10 cellular contexts compared by ENCODE assay signal in genomic region chr10:101224910-101225823, GRCh38. TPM values are rescaled to one million over a fixed set of nuclear protein-coding genes. Genes with fewer than 3 reads are reported as not detected.
DNase-seq lines count a peak whose midpoint lies in the region; ATAC-seq and TF ChIP-seq lines count a peak whose summit lies in the region.
"Had no signal": no experiment of that assay in that cellular context is flagged by ENCODE, and none has a peak within 500 bp of the region (broad histone marks: within the 10 kb centered on the region; RNA-seq: fewer than 3 reads in every experiment).

No MANE protein-coding gene starts in this region.

- intact Hi-C loops in activated CD4-positive, alpha-beta T cell treated with anti-CD3 and anti-CD28 coated beads for 36 hours (cut with DNase I, micrococcal nuclease) = loop anchor here (5.0 to 10.0 kb wide), 4 partner anchors 400 to 568 kb away; partner anchors contain the start of gene PAX2 (in 1 of the 2)

- no peaks in the 10 kb centered on the region for H3K36me3 Mint-ChIP-seq in activated CD4-positive, alpha-beta T cell treated with anti-CD3 and anti-CD28 coated beads for 36 hours (ENCODE audit: low read depth)
- peaks cover 3% of the 10 kb centered on the region for H3K36me3 Mint-ChIP-seq in glutamatergic neuron (ENCODE audit: unreplicated experiment)
- peaks cover 6% of the 10 kb centered on the region for H3K36me3 Mint-ChIP-seq in stimulated activated memory B cell treated with anti-CD40 and anti-IgM and Interleukin-4, amounts not matched to agents 10 μg/mL and 1 μg/mL and 100 μg/mL, for 72 hours

- POLR2A ChIA-PET in activated CD4-positive, alpha-beta T cell treated with anti-CD3 and anti-CD28 coated beads for 36 hours (lab: Charles Lee) = no interaction called here

- H3K27ac Mint-ChIP-seq in activated CD4-positive, alpha-beta T cell treated with anti-CD3 and anti-CD28 coated beads for 36 hours = peak overlapping the region; percentile 19
- peak overlapping the region; percentile 69 for H3K27ac Mint-ChIP-seq in glutamatergic neuron (ENCODE audit: unreplicated experiment)
- H3K27ac Mint-ChIP-seq in stimulated activated memory B cell treated with anti-CD40 and anti-IgM and Interleukin-4, amounts not matched to agents 10 μg/mL and 1 μg/mL and 100 μg/mL, for 72 hours = no peak overlapping the region

- TF ChIP-seq CTCF in WI38 (IDR thresholded peaks at IDR 0.05; ENCODE audit: low read depth, low read length) (no peak), glutamatergic neuron (IDR thresholded peaks at IDR 0.05; ENCODE audit: partially characterized antibody, unreplicated experiment) (no peak)

- CTCF ChIA-PET in activated CD4-positive, alpha-beta T cell treated with anti-CD3 and anti-CD28 coated beads for 36 hours (lab: Charles Lee) = interaction anchor here (0.7 to 3.5 kb wide), 2 partner anchors 10 to 13 kb away, joined by 3 to 27 read pairs; no protein-coding TSS in a partner anchor

- H3K4me3 ChIP-seq in WI38 (ENCODE audit: low read depth, low read length) = 0 out of 2 replicates have a peak overlapping the region, but pooled peaks have one; percentile 16

- no peak for ATAC-seq in activated CD4-positive, alpha-beta T cell treated with anti-CD3 and anti-CD28 coated beads for 36 hours
- ATAC-seq in stimulated activated memory B cell treated with anti-CD40 and anti-IgM and Interleukin-4, amounts not matched to agents 10 μg/mL and 1 μg/mL and 100 μg/mL, for 72 hours = no peak
- ATAC-seq in GM19397 (IDR thresholded peaks at IDR 0.05; ENCODE audit: unreplicated experiment) = no peak

- H3K9me3 Mint-ChIP-seq in activated CD4-positive, alpha-beta T cell treated with anti-CD3 and anti-CD28 coated beads for 36 hours (ENCODE audit: low read depth) = no peaks in the 10 kb centered on the region
- H3K9me3 Mint-ChIP-seq in glutamatergic neuron (ENCODE audit: unreplicated experiment) = peaks cover 15% of the 10 kb centered on the region
- peaks cover 9% of the 10 kb centered on the region for H3K9me3 Mint-ChIP-seq in stimulated activated memory B cell treated with anti-CD40 and anti-IgM and Interleukin-4, amounts not matched to agents 10 μg/mL and 1 μg/mL and 100 μg/mL, for 72 hours

- H3K4me1 Mint-ChIP-seq in activated CD4-positive, alpha-beta T cell treated with anti-CD3 and anti-CD28 coated beads for 36 hours = peaks cover 38% of the 10 kb centered on the region
- H3K4me1 Mint-ChIP-seq in glutamatergic neuron (ENCODE audit: low read depth, unreplicated experiment) = peaks cover 6% of the 10 kb centered on the region
- peaks cover 52% of the 10 kb centered on the region for H3K4me1 Mint-ChIP-seq in stimulated activated memory B cell treated with anti-CD40 and anti-IgM and Interleukin-4, amounts not matched to agents 10 μg/mL and 1 μg/mL and 100 μg/mL, for 72 hours

- peaks cover 71% of the 10 kb centered on the region for H3K27me3 Mint-ChIP-seq in activated CD4-positive, alpha-beta T cell treated with anti-CD3 and anti-CD28 coated beads for 36 hours
- peaks cover 46% of the 10 kb centered on the region for H3K27me3 Mint-ChIP-seq in glutamatergic neuron (ENCODE audit: unreplicated experiment)
- peaks cover 97% of the 10 kb centered on the region for H3K27me3 Mint-ChIP-seq in stimulated activated memory B cell treated with anti-CD40 and anti-IgM and Interleukin-4, amounts not matched to agents 10 μg/mL and 1 μg/mL and 100 μg/mL, for 72 hours

- H3K4me3 Mint-ChIP-seq in activated CD4-positive, alpha-beta T cell treated with anti-CD3 and anti-CD28 coated beads for 36 hours = peak overlapping the region; percentile 22
- peak overlapping the region; percentile 86 for H3K4me3 Mint-ChIP-seq in glutamatergic neuron (ENCODE audit: unreplicated experiment)
- H3K4me3 Mint-ChIP-seq in stimulated activated memory B cell treated with anti-CD40 and anti-IgM and Interleukin-4, amounts not matched to agents 10 μg/mL and 1 μg/mL and 100 μg/mL, for 72 hours = peak overlapping the region; percentile 33

- DNase-seq in activated CD4-positive, alpha-beta T cell treated with anti-CD3 and anti-CD28 coated beads for 36 hours = no peak
- no peak for DNase-seq in activated CD4-positive, alpha-beta T cell treated with anti-CD3 and anti-CD28 coated beads for 1 hour
- DNase-seq in glutamatergic neuron (peak; percentile 43), GM19240 (ENCODE audit: insufficient read length, low spot score) (no peak)
- DNase-seq in effector CD8-positive, alpha-beta T cell (lab: John Stamatoyannopoulos, UW) = no peak
- DNase-seq: BE2C, midbrain had no signal

RNA-seq across cellular contexts. Expression of gene LBX1, which starts 4.1 kb away (rescaled TPM):
- total RNA-seq in activated CD4-positive, alpha-beta T cell treated with anti-CD3 and anti-CD28 coated beads for 36 hours = not detected
- total RNA-seq in glutamatergic neuron (ENCODE audit: unreplicated experiment) = not detected

Comparison
In these comparisons a context has a peak if more than half of its experiments do, and no peak if none do; other contexts are left out.
1. H3K4me3 Mint-ChIP-seq: peak in every context shown above with its lines; median percentile 86 in glutamatergic neuron; 33 in stimulated activated memory B cell treated with anti-CD40 and anti-IgM and Interleukin-4, amounts not matched to agents 10 μg/mL and 1 μg/mL and 100 μg/mL, for 72 hours; 22 in activated CD4-positive, alpha-beta T cell treated with anti-CD3 and anti-CD28 coated beads for 36 hours.